In genomic region chr2:110101911-110102774, GRCh38 we compare ENCODE assay signal across 8 cellular contexts. TPM values are rescaled to one million over a fixed set of nuclear protein-coding genes. Genes with fewer than 3 reads are reported as not detected.
DNase-seq lines count a peak whose midpoint lies in the region; ATAC-seq and TF ChIP-seq lines count a peak whose summit lies in the region.

No MANE protein-coding gene starts in this region.

- no peaks in the 10 kb centered on the region for H3K36me3 Mint-ChIP-seq in activated B cell treated with CpG ODN at 0.5 μM for 24 hours (ENCODE audit: low read depth)
- H3K36me3 Mint-ChIP-seq in CD8-positive, alpha-beta memory T cell: no peaks in the 10 kb centered on the region

- H3K4me3 ChIP-seq in GM23248: peak overlapping the region; percentile 62
- no peak overlapping the region for H3K4me3 ChIP-seq in CD8-positive, alpha-beta memory T cell (ENCODE audit: low read length)

- H3K27me3 Mint-ChIP-seq in activated B cell treated with CpG ODN at 0.5 μM for 24 hours: peaks cover 34% of the 10 kb centered on the region
- H3K27me3 Mint-ChIP-seq in CD8-positive, alpha-beta memory T cell: peaks cover 6 to 48% of the 10 kb centered on the region in 2 donors

- intact Hi-C loops in activated B cell treated with CpG ODN at 0.5 μM for 24 hours (cut with micrococcal nuclease): no loop called here

- POLR2A ChIA-PET in activated B cell treated with CpG ODN at 0.5 μM for 24 hours (lab: Charles Lee): no interaction called here
- POLR2A ChIA-PET in CD8-positive, alpha-beta memory T cell (lab: Charles Lee): no interaction called here

- H3K9me2 ChIP-seq in GM23248 (ENCODE audit: insufficient read depth): no peaks in the 10 kb centered on the region

- 46% methylated on average over 9 of the region's 9 CpGs for WGBS in GM23248 (ENCODE audit: low coverage in 1 of 2, low lambda C conversion rate in 2 of 2, missing lambda C conversion rate in 2 of 2), 2 experiments

- DNase-seq in GM23248: peak; percentile 50
- no peak for DNase-seq in activated B cell treated with CpG ODN at 0.5 μM for 24 hours
- peak in 1 of 2 donors; percentile 62 for DNase-seq in foreskin keratinocyte
- DNase-seq in renal cortical epithelial cell (ENCODE audit: low read depth): peak; percentile 95
- DNase-seq in GF-D8 (lab: John Stamatoyannopoulos, UW): no peak
- DNase-seq in NCI-H510A (lab: John Stamatoyannopoulos, UW): no peak
- no peak for DNase-seq in SHP77 treated with DMSO at 0.1 percent for 48 hours (lab: John Stamatoyannopoulos, UW)
- DNase-seq in CD8-positive, alpha-beta memory T cell: no peak

- peak overlapping the region; percentile 85 for H3K9ac ChIP-seq in GM23248

- H3K4me1 Mint-ChIP-seq in activated B cell treated with CpG ODN at 0.5 μM for 24 hours: no peaks in the 10 kb centered on the region
- peaks cover 0 to 2% (median 0%) of the 10 kb centered on the region in 3 donors for H3K4me1 Mint-ChIP-seq in CD8-positive, alpha-beta memory T cell

- H3K9me3 Mint-ChIP-seq in activated B cell treated with CpG ODN at 0.5 μM for 24 hours: peaks cover 7% of the 10 kb centered on the region
- H3K9me3 Mint-ChIP-seq in CD8-positive, alpha-beta memory T cell: no peaks in the 10 kb centered on the region

- H3K27ac ChIP-seq in GM23248: peak overlapping the region; percentile 98
- peak overlapping the region; percentile 90 for H3K27ac ChIP-seq in foreskin keratinocyte
- no peak overlapping the region for H3K27ac ChIP-seq in CD8-positive, alpha-beta memory T cell (ENCODE audit: low read depth, low read length)

- ATAC-seq in activated B cell treated with CpG ODN at 0.5 μM for 24 hours (ENCODE audit: low read depth): no peak
- peak; percentile 13 for ATAC-seq in foreskin keratinocyte

- H3K4me2 ChIP-seq in GM23248 (ENCODE audit: unreplicated experiment): peak overlapping the region; percentile 75

- no peak overlapping the region for H3K4me3 Mint-ChIP-seq in activated B cell treated with CpG ODN at 0.5 μM for 24 hours
- no peak overlapping the region for H3K4me3 Mint-ChIP-seq in CD8-positive, alpha-beta memory T cell

- peaks cover 11% of the 10 kb centered on the region for H3K79me2 ChIP-seq in GM23248 (ENCODE audit: insufficient read depth)

- H4K20me1 ChIP-seq in GM23248 (ENCODE audit: insufficient read depth): no peaks in the 10 kb centered on the region

- H3K27ac Mint-ChIP-seq in activated B cell treated with CpG ODN at 0.5 μM for 24 hours: peak overlapping the region; percentile 2
- no peak overlapping the region for H3K27ac Mint-ChIP-seq in CD8-positive, alpha-beta memory T cell

- no peaks in the 10 kb centered on the region for H3K9me3 ChIP-seq in GM23248 (ENCODE audit: low read depth)
- H3K9me3 ChIP-seq in CD8-positive, alpha-beta memory T cell (ENCODE audit: low read length): no peaks in the 10 kb centered on the region

- no peaks in the 10 kb centered on the region for H3K27me3 ChIP-seq in GM23248 (replicated peaks; ENCODE audit: insufficient read depth)
- H3K27me3 ChIP-seq in foreskin keratinocyte: no peaks in the 10 kb centered on the region
- H3K27me3 ChIP-seq in CD8-positive, alpha-beta memory T cell (ENCODE audit: insufficient read depth, low read length, poor library complexity, severe bottlenecking): no peaks in the 10 kb centered on the region

- in situ Hi-C loops in GM23248 (cut with MboI): no loop called here

- peak overlapping the region; percentile 68 for H2AFZ ChIP-seq in GM23248

- TF ChIP-seq CTCF in activated B cell treated with CpG ODN at 0.5 μM for 24 hours (IDR thresholded peaks at IDR 0.05) (no peak), foreskin keratinocyte (conservative IDR thresholded peaks at IDR 0.05) (no peak)

- no peaks in the 10 kb centered on the region for H3K36me3 ChIP-seq in GM23248 (ENCODE audit: low read depth)
- H3K36me3 ChIP-seq in CD8-positive, alpha-beta memory T cell (ENCODE audit: insufficient read depth, low read length): no peaks in the 10 kb centered on the region

- H3F3A ChIP-seq in GM23248 (ENCODE audit: insufficient read depth): peaks cover 37% of the 10 kb centered on the region

- H3K4me1 ChIP-seq in GM23248 (ENCODE audit: insufficient read depth): peaks cover 51% of the 10 kb centered on the region
- peaks cover 52% of the 10 kb centered on the region for H3K4me1 ChIP-seq in foreskin keratinocyte
- no peaks in the 10 kb centered on the region for H3K4me1 ChIP-seq in CD8-positive, alpha-beta memory T cell (ENCODE audit: insufficient read depth, low read length)

- CTCF ChIA-PET in activated B cell treated with CpG ODN at 0.5 μM for 24 hours (lab: Charles Lee): no interaction called here
- CTCF ChIA-PET in CD8-positive, alpha-beta memory T cell (lab: Charles Lee): no interaction called here

RNA-seq across cellular contexts. Expression of gene MALL, which starts 13.5 kb away (rescaled TPM):
- 42.1 and 43.7 TPM in 2 replicates for total RNA-seq in GM23248 (2014; rRNA removed; shearing (Covaris generic))
- polyA plus RNA-seq in GM23248 (2016; fragmentation: Nextera tagmentation; extraction: Ambion mirVana) (61.6 and 68.5 TPM in 2 replicates), foreskin keratinocyte (56.1 and 66.0 TPM in 2 replicates)
- total RNA-seq in activated B cell treated with CpG ODN at 0.5 μM for 24 hours (not detected in 2 replicates), foreskin keratinocyte (76.8 and 94.5 TPM in 2 replicates), renal cortical epithelial cell (9.7 and 60.8 TPM in 2 replicates)
- total RNA-seq in CD8-positive, alpha-beta memory T cell: under 1 TPM; 0.47 to 0.50 TPM
- 0.38 TPM for polyA plus RNA-seq in CD8-positive, alpha-beta memory T cell

Comparison
In these comparisons a context has a peak if more than half of its experiments do, and no peak if none do; other contexts are left out.
1. DNase-seq: peak in GM23248 (single experiment) and renal cortical epithelial cell (single experiment); none in activated B cell treated with CpG ODN at 0.5 μM for 24 hours (single experiment), GF-D8 (single experiment), NCI-H510A (single experiment), SHP77 treated with DMSO at 0.1 percent for 48 hours (single experiment) and CD8-positive, alpha-beta memory T cell (0 of 5).